In the genomic region with DNA sequence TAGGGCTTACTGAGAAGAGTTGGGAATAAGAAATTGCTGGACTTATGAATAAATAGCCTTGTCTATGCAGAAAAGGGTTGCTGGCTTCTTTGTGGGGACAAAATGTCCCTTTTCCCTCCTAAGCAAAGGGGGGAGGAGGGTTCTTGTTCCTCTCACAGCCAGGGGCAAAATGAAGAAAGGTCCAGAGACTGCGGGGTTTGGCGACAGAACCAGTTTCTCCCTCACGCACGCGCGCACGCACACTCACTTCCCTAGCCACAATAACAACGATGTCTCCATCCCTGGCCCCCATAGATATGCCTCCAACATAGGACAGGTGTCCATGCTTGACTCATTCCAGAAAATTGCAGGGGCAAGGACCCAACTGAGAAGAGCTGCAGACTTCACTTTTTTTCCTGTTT, we compare ENCODE assay signal across 1 cellular context.
TF ChIP-seq lines count a peak whose summit lies in the region.

No MANE protein-coding gene starts in this region.

TF ChIP-seq in GM12878, 131 proteins besides CTCF, POLR2A, EP300 and RAD21 (continued from another document):
- TF ChIP-seq, protein P1, sequence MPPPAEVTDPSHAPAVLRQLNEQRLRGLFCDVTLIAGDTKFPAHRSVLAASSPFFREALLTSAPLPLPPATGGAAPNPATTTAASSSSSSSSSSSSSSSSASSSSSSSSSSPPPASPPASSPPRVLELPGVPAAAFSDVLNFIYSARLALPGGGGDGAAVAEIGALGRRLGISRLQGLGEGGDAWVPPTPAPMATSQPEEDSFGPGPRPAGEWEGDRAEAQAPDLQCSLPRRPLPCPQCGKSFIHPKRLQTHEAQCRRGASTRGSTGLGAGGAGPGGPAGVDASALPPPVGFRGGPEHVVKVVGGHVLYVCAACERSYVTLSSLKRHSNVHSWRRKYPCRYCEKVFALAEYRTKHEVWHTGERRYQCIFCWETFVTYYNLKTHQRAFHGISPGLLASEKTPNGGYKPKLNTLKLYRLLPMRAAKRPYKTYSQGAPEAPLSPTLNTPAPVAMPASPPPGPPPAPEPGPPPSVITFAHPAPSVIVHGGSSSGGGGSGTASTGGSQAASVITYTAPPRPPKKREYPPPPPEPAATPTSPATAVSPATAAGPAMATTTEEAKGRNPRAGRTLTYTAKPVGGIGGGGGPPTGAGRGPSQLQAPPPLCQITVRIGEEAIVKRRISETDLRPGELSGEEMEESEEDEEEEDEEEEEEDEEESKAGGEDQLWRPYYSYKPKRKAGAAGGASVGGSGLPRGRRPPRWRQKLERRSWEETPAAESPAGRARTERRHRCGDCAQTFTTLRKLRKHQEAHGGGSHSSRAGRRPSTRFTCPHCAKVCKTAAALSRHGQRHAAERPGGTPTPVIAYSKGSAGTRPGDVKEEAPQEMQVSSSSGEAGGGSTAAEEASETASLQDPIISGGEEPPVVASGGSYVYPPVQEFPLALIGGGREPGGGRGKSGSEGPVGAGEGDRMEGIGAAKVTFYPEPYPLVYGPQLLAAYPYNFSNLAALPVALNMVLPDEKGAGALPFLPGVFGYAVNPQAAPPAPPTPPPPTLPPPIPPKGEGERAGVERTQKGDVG (CRISPR knock-in tag; IDR thresholded peaks at IDR 0.05) = no peak
- no peak for TF ChIP-seq TCF3 (IDR thresholded peaks at IDR 0.05; ENCODE audit: borderline replicate concordance, insufficient read depth, low read depth, low read length)
- no peak for TF ChIP-seq RFX5 (IDR thresholded peaks at IDR 0.05; ENCODE audit: low read depth, low read length)
- no peak for TF ChIP-seq SUZ12 (IDR thresholded peaks at IDR 0.05; ENCODE audit: unreplicated experiment)
- TF ChIP-seq, protein P2, sequence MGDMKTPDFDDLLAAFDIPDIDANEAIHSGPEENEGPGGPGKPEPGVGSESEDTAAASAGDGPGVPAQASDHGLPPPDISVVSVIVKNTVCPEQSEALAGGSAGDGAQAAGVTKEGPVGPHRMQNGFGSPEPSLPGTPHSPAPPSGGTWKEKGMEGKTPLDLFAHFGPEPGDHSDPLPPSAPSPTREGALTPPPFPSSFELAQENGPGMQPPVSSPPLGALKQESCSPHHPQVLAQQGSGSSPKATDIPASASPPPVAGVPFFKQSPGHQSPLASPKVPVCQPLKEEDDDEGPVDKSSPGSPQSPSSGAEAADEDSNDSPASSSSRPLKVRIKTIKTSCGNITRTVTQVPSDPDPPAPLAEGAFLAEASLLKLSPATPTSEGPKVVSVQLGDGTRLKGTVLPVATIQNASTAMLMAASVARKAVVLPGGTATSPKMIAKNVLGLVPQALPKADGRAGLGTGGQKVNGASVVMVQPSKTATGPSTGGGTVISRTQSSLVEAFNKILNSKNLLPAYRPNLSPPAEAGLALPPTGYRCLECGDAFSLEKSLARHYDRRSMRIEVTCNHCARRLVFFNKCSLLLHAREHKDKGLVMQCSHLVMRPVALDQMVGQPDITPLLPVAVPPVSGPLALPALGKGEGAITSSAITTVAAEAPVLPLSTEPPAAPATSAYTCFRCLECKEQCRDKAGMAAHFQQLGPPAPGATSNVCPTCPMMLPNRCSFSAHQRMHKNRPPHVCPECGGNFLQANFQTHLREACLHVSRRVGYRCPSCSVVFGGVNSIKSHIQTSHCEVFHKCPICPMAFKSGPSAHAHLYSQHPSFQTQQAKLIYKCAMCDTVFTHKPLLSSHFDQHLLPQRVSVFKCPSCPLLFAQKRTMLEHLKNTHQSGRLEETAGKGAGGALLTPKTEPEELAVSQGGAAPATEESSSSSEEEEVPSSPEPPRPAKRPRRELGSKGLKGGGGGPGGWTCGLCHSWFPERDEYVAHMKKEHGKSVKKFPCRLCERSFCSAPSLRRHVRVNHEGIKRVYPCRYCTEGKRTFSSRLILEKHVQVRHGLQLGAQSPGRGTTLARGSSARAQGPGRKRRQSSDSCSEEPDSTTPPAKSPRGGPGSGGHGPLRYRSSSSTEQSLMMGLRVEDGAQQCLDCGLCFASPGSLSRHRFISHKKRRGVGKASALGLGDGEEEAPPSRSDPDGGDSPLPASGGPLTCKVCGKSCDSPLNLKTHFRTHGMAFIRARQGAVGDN (IDR thresholded peaks at IDR 0.05) = no peak
- TF ChIP-seq, protein P3, sequence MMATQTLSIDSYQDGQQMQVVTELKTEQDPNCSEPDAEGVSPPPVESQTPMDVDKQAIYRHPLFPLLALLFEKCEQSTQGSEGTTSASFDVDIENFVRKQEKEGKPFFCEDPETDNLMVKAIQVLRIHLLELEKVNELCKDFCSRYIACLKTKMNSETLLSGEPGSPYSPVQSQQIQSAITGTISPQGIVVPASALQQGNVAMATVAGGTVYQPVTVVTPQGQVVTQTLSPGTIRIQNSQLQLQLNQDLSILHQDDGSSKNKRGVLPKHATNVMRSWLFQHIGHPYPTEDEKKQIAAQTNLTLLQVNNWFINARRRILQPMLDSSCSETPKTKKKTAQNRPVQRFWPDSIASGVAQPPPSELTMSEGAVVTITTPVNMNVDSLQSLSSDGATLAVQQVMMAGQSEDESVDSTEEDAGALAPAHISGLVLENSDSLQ (IDR thresholded peaks at IDR 0.05) = no peak
- TF ChIP-seq, protein P4, sequence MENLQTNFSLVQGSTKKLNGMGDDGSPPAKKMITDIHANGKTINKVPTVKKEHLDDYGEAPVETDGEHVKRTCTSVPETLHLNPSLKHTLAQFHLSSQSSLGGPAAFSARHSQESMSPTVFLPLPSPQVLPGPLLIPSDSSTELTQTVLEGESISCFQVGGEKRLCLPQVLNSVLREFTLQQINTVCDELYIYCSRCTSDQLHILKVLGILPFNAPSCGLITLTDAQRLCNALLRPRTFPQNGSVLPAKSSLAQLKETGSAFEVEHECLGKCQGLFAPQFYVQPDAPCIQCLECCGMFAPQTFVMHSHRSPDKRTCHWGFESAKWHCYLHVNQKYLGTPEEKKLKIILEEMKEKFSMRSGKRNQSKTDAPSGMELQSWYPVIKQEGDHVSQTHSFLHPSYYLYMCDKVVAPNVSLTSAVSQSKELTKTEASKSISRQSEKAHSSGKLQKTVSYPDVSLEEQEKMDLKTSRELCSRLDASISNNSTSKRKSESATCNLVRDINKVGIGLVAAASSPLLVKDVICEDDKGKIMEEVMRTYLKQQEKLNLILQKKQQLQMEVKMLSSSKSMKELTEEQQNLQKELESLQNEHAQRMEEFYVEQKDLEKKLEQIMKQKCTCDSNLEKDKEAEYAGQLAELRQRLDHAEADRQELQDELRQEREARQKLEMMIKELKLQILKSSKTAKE (IDR thresholded peaks at IDR 0.05; ENCODE audit: low read depth, poor library complexity, severe bottlenecking) = no peak
- no peak for TF ChIP-seq SREBF2 (IDR thresholded peaks at IDR 0.05; ENCODE audit: low read length)
- no peak for TF ChIP-seq RBBP5 (conservative IDR thresholded peaks at IDR 0.05)
- TF ChIP-seq POU2F2 (IDR thresholded peaks at IDR 0.05; ENCODE audit: borderline replicate concordance, low read depth, low read length) = no peak
- no peak for TF ChIP-seq HDAC6 (IDR thresholded peaks at IDR 0.05; ENCODE audit: unreplicated experiment)
- TF ChIP-seq PAX8 (IDR thresholded peaks at IDR 0.05) = no peak
TF ChIP-seq in GM12878: peak in this region for 0.
